ENCODE assay signal across 9 cellular contexts in the genomic region with DNA sequence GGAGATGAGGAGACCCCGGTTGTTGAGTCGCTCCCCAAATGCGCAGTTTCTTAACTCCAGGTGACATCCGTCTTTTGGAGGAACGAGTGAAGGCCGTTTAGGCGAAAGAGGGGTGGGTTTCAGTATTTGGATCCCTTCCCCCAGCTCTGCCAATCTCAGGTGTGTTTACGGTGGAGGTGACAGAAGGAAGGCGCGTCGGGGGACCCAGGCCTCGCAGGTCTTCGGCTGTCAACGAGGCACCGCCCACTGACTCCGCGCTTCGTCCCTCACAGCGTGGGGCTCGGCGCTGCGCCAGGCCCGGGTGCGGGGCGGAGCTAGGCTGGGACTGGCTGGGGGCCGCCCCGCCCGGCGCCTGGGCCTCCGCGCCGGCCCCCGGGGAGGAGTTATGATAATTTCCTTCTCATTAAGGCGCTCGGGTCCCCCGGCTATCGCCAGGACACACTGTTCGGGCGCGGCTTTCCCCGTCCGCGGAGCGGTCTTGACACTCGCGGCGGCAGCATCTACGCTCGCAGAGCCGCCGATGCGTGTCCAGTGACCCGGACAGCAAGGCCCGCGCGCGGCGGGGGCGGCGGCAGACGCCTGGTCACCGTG. TPM values are rescaled to one million over a fixed set of nuclear protein-coding genes. Genes with fewer than 3 reads are reported as not detected.
A peak's percentile ranks its signal among the peaks of the same experiment; 100 is the strongest.
DNase-seq lines count a peak whose midpoint lies in the region; ATAC-seq and TF ChIP-seq lines count a peak whose summit lies in the region.
"Had no signal": no experiment of that assay in that cellular context is flagged by ENCODE, and none has a peak within 500 bp of the region (broad histone marks: within the 10 kb centered on the region; RNA-seq: fewer than 3 reads in every experiment).

Gene TFAP2C, plus strand, starts transcription at position 434 of the 591 bp plus-strand sequence. CDS start 239 bp downstream, outside the sequence.

- H3K4me3 Mint-ChIP-seq in T-helper 17 cell, result peak within 1 kb of the TSS; percentile 76
- H3K4me3 Mint-ChIP-seq in naive thymus-derived CD8-positive, alpha-beta T cell, result peak within 1 kb of the TSS in 9 of 10 donors; percentile 6 to 64 (median 49)

- peaks cover 93% of the 10 kb centered on the region for H4K20me1 ChIP-seq in BLaER1

- H3K4me1 ChIP-seq in BLaER1, result peaks cover 34% of the 10 kb centered on the region

- DNase-seq in HEK293T (ENCODE audit: extremely low spot score) (peak; percentile 92), T-helper 17 cell (no peak), epithelial cell of proximal tubule (ENCODE audit: low read depth) (no peak)
- no peak for DNase-seq in naive thymus-derived CD8-positive, alpha-beta T cell
- DNase-seq in activated CD4-positive, CD25-positive, alpha-beta regulatory T cell (lab: John Stamatoyannopoulos, UW), result no peak

- H3K27ac ChIP-seq in BLaER1, result no peak within 1 kb of the TSS
- H3K27ac ChIP-seq: HL-60 had no signal

- POLR2A ChIA-PET in HEK293T (lab: Yijun Ruan, JAX), result no interaction called here
- POLR2A ChIA-PET in naive thymus-derived CD8-positive, alpha-beta T cell (lab: Charles Lee), result no interaction called here

- H3K9me3 Mint-ChIP-seq in naive thymus-derived CD8-positive, alpha-beta T cell, result peaks cover 0 to 2% (median 0%) of the 10 kb centered on the region in 9 donors

- H3K27me3 Mint-ChIP-seq in T-helper 17 cell, result peaks cover 55% of the 10 kb centered on the region
- H3K27me3 Mint-ChIP-seq in naive thymus-derived CD8-positive, alpha-beta T cell, result peaks cover 18 to 65% (median 36%) of the 10 kb centered on the region in 5 donors

- H3K9ac ChIP-seq in BLaER1, result no peak within 1 kb of the TSS

- H3K4me3 ChIP-seq in BLaER1 (peak within 1 kb of the TSS; percentile 51), epithelial cell of proximal tubule (ENCODE audit: low read depth, low read length) (peak within 1 kb of the TSS; percentile 50)

- H3K9me3 ChIP-seq in BLaER1 (peaks cover 42% of the 10 kb centered on the region), T-helper 17 cell (ENCODE audit: control insufficient read depth, low read length, poor library complexity, severe bottlenecking) (no peaks in the 10 kb centered on the region)

- H3K4me2 ChIP-seq in BLaER1, result peak within 1 kb of the TSS; percentile 60

- H3K36me3 ChIP-seq in BLaER1, result no peaks in the 10 kb centered on the region

- peaks cover 100% of the 10 kb centered on the region for H3K27me3 ChIP-seq in BLaER1

- TF ChIP-seq CTCF in epithelial cell of proximal tubule (conservative IDR thresholded peaks at IDR 0.05; ENCODE audit: low read depth, low read length), result no peak

- peaks cover 3% of the 10 kb centered on the region for H3K4me1 Mint-ChIP-seq in T-helper 17 cell
- H3K4me1 Mint-ChIP-seq in naive thymus-derived CD8-positive, alpha-beta T cell, result peaks cover 0 to 19% (median 7%) of the 10 kb centered on the region in 4 donors

- H3K36me3 Mint-ChIP-seq in T-helper 17 cell (ENCODE audit: low read depth), result no peaks in the 10 kb centered on the region
- H3K36me3 Mint-ChIP-seq in naive thymus-derived CD8-positive, alpha-beta T cell, result peaks cover 0 to 4% (median 0%) of the 10 kb centered on the region in 3 donors

- CTCF ChIA-PET in HEK293T (lab: Yijun Ruan, JAX), result interaction anchor here (1.1 to 1.7 kb wide), 3 partner anchors 16 to 432 kb away, joined by 4 to 6 read pairs (median 6); no protein-coding TSS in a partner anchor

- no peak within 1 kb of the TSS for H3K27ac Mint-ChIP-seq in T-helper 17 cell
- H3K27ac Mint-ChIP-seq in naive thymus-derived CD8-positive, alpha-beta T cell, result no peak within 1 kb of the TSS

- ATAC-seq in T-helper 17 cell (no peak), GM21515 (IDR thresholded peaks at IDR 0.05; ENCODE audit: unreplicated experiment) (no peak), GM18517 (IDR thresholded peaks at IDR 0.05; ENCODE audit: unreplicated experiment) (no peak)
- ATAC-seq in naive thymus-derived CD8-positive, alpha-beta T cell, result no peak

TF ChIP-seq in HEK293T, 16 proteins besides CTCF, POLR2A, EP300 and RAD21:
- TF ChIP-seq L3MBTL2 (conservative IDR thresholded peaks at IDR 0.05) (peak; percentile 52; the same call in 1 of the 2 replicates), TARDBP (IDR thresholded peaks at IDR 0.05) (no peak)

RNA-seq across cellular contexts. Expression of gene TFAP2C, which starts in this region (rescaled TPM):
- total RNA-seq in T-helper 17 cell (not detected), epithelial cell of proximal tubule (0.23 and 0.94 TPM in 2 replicates)
- not detected for total RNA-seq in naive thymus-derived CD8-positive, alpha-beta T cell
- polyA plus RNA-seq in naive thymus-derived CD8-positive, alpha-beta T cell, result not detected
